9 cellular contexts compared by ENCODE assay signal in the genomic region with DNA sequence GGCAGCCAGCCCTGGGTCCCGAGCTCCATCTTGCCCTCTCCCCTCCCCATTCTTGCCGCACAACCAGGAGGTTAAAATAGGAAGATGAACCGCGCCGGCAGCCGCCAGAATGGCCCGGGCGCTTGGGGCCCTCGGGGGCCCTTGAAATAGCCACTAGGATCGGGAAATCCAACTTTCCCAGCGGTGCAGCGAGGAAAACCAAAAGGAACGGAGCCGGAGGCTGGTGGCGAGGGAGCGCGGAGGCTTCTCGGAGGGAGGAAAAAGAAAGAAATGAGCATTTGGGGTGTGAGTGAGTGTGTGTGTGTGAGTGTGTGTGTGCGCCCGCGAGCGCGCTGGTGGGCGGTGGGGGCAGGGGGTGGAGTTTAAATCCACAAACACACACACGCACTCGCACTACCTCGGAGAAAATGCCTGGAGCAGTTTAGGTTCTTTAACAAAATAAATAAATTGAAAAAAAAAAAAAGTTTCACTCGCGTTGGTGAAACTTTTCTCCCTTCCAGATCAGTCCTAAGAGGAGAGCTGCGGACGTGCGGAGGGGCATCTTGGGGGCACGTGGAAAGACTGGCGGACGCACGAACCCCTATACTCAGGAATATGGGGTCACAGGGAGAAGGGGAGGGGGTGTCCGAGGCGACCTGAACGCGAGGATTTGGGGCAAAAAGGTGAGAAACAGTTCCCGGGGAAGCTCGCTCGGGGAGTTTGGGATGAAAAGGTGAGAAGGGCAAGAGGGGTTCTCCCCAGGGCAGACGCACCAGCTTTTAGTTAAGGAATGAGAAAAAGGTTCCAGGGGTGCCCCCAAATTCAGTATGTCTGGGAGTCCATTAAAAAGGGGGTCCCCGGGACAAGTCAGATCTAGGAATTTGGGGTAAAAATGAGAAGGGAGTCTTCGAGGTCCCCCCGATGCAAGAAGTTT. TPM values are rescaled to one million over a fixed set of nuclear protein-coding genes. Genes with fewer than 3 reads are reported as not detected.
DNase-seq lines count a peak whose midpoint lies in the region; ATAC-seq, FAIRE-seq and TF ChIP-seq lines count a peak whose summit lies in the region.
"Had no signal": no experiment of that assay in that cellular context is flagged by ENCODE, and none has a peak within 500 bp of the region (broad histone marks: within the 10 kb centered on the region; RNA-seq: fewer than 3 reads in every experiment).

No MANE protein-coding gene starts in this region.

- H3K27ac ChIP-seq in temporal lobe (ENCODE audit: low read depth, low read length), result peak overlapping the region; percentile 27

- FAIRE-seq in G401.6 (lab: Jason Lieb, UNC), result peak; percentile 48

- H3K4me3 Mint-ChIP-seq in activated T-cell treated with anti-CD3 and anti-CD28 coated beads, Interleukin-2, amount 50 U/mL, for 4 hours, result peak overlapping the region; percentile 83
- peak overlapping the region; percentile 98 for H3K4me3 Mint-ChIP-seq in natural killer cell

- intact Hi-C loops in natural killer cell (cut with micrococcal nuclease), result no loop called here

- TF ChIP-seq CTCF in natural killer cell (IDR thresholded peaks at IDR 0.05), result no peak

- no peak for ATAC-seq in activated T-cell treated with anti-CD3 and anti-CD28 coated beads, Interleukin-2, amount 50 U/mL, for 4 hours
- ATAC-seq in natural killer cell (no peak), GM18517 (IDR thresholded peaks at IDR 0.05; ENCODE audit: unreplicated experiment) (no peak)

- H3K4me1 Mint-ChIP-seq in activated T-cell treated with anti-CD3 and anti-CD28 coated beads, Interleukin-2, amount 50 U/mL, for 4 hours (ENCODE audit: low read depth), result peaks cover 24% of the 10 kb centered on the region
- peaks cover 19 to 26% of the 10 kb centered on the region in 2 donors for H3K4me1 Mint-ChIP-seq in natural killer cell

- peak; percentile 29 for DNase-seq in NCI-H748 treated with DMSO at 0.1 percent for 48 hours (lab: John Stamatoyannopoulos, UW)
- DNase-seq in activated T-cell treated with anti-CD3 and anti-CD28 coated beads, Interleukin-2, amount 50 U/mL, for 4 hours, result peak; percentile 73
- peak; percentile 86 for DNase-seq in fibroblast of gingiva (ENCODE audit: low read depth)
- peak; percentile 47 for DNase-seq in natural killer cell
- no peak for DNase-seq in NCI-H524 treated with DMSO at 0.1 percent for 48 hours (lab: John Stamatoyannopoulos, UW)

- H3K36me3 Mint-ChIP-seq in activated T-cell treated with anti-CD3 and anti-CD28 coated beads, Interleukin-2, amount 50 U/mL, for 4 hours (ENCODE audit: insufficient read depth), result no peaks in the 10 kb centered on the region
- no peaks in the 10 kb centered on the region for H3K36me3 Mint-ChIP-seq in natural killer cell

- peak overlapping the region; percentile 88 to 97 for H3K27ac Mint-ChIP-seq in natural killer cell

- no peaks in the 10 kb centered on the region for H3K9me3 Mint-ChIP-seq in activated T-cell treated with anti-CD3 and anti-CD28 coated beads, Interleukin-2, amount 50 U/mL, for 4 hours
- no peaks in the 10 kb centered on the region for H3K9me3 Mint-ChIP-seq in natural killer cell

- peaks cover 12% of the 10 kb centered on the region for H3K27me3 Mint-ChIP-seq in activated T-cell treated with anti-CD3 and anti-CD28 coated beads, Interleukin-2, amount 50 U/mL, for 4 hours (ENCODE audit: low read depth)
- peaks cover 20 to 35% of the 10 kb centered on the region in 2 donors for H3K27me3 Mint-ChIP-seq in natural killer cell (ENCODE audit: low read depth in 2 of 2)

RNA-seq across cellular contexts. Expression of a gene that starts 1.3 kb away (rescaled TPM):
- 1 to 10 TPM; 4.0 to 5.1 (median 4.0) TPM for total RNA-seq in activated T-cell treated with anti-CD3 and anti-CD28 coated beads, Interleukin-2, amount 50 U/mL, for 4 hours
- total RNA-seq in natural killer cell (1 to 10 TPM; 2.4 to 4.6 (median 4.1) TPM), temporal lobe (3.7 TPM)

RNA-seq across cellular contexts. Expression of a gene that starts 26.5 kb away (rescaled TPM):
- total RNA-seq in activated T-cell treated with anti-CD3 and anti-CD28 coated beads, Interleukin-2, amount 50 U/mL, for 4 hours, result not detected
- not detected for total RNA-seq in natural killer cell
- not detected for total RNA-seq in temporal lobe
- total RNA-seq: T-helper 1 cell treated with Interleukin-12 subunit alpha and Interleukin-12 subunit beta and Interleukin-4 antibody, amounts not matched to agents 30 ng/mL and 1 ng/mL, for 36 hours had no signal
